In genomic region chr4:65670331-65671031, GRCh38 we compare ENCODE assay signal across 8 cellular contexts. TPM values are rescaled to one million over a fixed set of nuclear protein-coding genes. Genes with fewer than 3 reads are reported as not detected.
DNase-seq lines count a peak whose midpoint lies in the region; ATAC-seq and TF ChIP-seq lines count a peak whose summit lies in the region.

EPHA5 (minus strand) TSS chr4:65670489; CDS start chr4:65669742, 747 bp downstream.

- no peaks in the 10 kb centered on the region for H3K9me2 ChIP-seq in GM23338 (ENCODE audit: insufficient read depth)

- intact Hi-C loops in A673 (cut with micrococcal nuclease; ENCODE audit: unreplicated experiment): no loop called here

- peaks cover 5% of the 10 kb centered on the region; the same call in 1 of the 2 replicates for H4K20me1 ChIP-seq in GM23338 (replicated peaks; ENCODE audit: insufficient read depth)

- H3F3A ChIP-seq in GM23338 (replicated peaks; ENCODE audit: low read depth): peaks cover 3% of the 10 kb centered on the region; the same call in 1 of the 2 replicates

- peaks cover 62% of the 10 kb centered on the region for H3K27me3 Mint-ChIP-seq in GM23338 (ENCODE audit: insufficient read depth, low read depth, poor library complexity)

- H3K36me3 ChIP-seq in A673 (ENCODE audit: insufficient read depth, low read length, poor library complexity, severe bottlenecking) (no peaks in the 10 kb centered on the region), GM23338 (ENCODE audit: insufficient read depth) (no peaks in the 10 kb centered on the region), brain microvascular endothelial cell (replicated peaks) (no peaks in the 10 kb centered on the region)

- peak within 1 kb of the TSS; percentile 91 for H3K4me2 ChIP-seq in GM23338

- no peaks in the 10 kb centered on the region; the same call in 2 of the 3 replicates for H3K36me3 Mint-ChIP-seq in GM23338 (ENCODE audit: low read depth)

- H3K4me1 ChIP-seq in A673 (ENCODE audit: insufficient read depth, low read length, poor library complexity, severe bottlenecking): peaks cover 23% of the 10 kb centered on the region
- H3K4me1 ChIP-seq in GM23338 (ENCODE audit: insufficient read depth): peaks cover 37% of the 10 kb centered on the region

- no peaks in the 10 kb centered on the region for H3K9me3 ChIP-seq in A673 (ENCODE audit: low read depth, low read length, poor library complexity, severe bottlenecking)

- peak within 1 kb of the TSS; percentile 82 for H3K27ac ChIP-seq in A673 (ENCODE audit: low read depth, low read length, poor library complexity, severe bottlenecking)
- H3K27ac ChIP-seq in GM23338 (ENCODE audit: low read depth): no peak within 1 kb of the TSS
- H3K27ac ChIP-seq in brain microvascular endothelial cell: peak within 1 kb of the TSS; percentile 62

- CTCF ChIA-PET in A673 (lab: Charles Lee): interaction anchor here (0.5 to 0.7 kb wide), 2 partner anchors 63 to 90 kb away, joined by 3 to 4 read pairs; no protein-coding TSS in a partner anchor

- DNase-seq in A673 (ENCODE audit: low spot score): peak; percentile 93
- peak; percentile 91 for DNase-seq in GM23338 (ENCODE audit: low spot score)
- peak; percentile 88 for DNase-seq in NCI-H460 (ENCODE audit: extremely low read depth, low read depth)
- peak; percentile 93 for DNase-seq in brain microvascular endothelial cell
- peak; percentile 70 for DNase-seq in iPS DF 19.7 (ENCODE audit: low read depth, low spot score)
- DNase-seq in retina: peak; percentile 97

- H3K9me3 Mint-ChIP-seq in GM23338: no peaks in the 10 kb centered on the region

- H3K4me3 ChIP-seq in A673 (ENCODE audit: low read depth, low read length, poor library complexity, severe bottlenecking) (peak within 1 kb of the TSS; percentile 73), GM23338 (peak within 1 kb of the TSS; percentile 65), brain microvascular endothelial cell (ENCODE audit: low read depth, low read length) (peak within 1 kb of the TSS; percentile 74)

- H3K27me3 ChIP-seq in A673 (replicated peaks; ENCODE audit: insufficient read depth, low read depth, low read length, poor library complexity): no peaks in the 10 kb centered on the region
- H3K27me3 ChIP-seq in GM23338 (ENCODE audit: insufficient read depth): peaks cover 87% of the 10 kb centered on the region
- H3K27me3 ChIP-seq in brain microvascular endothelial cell (replicated peaks): no peaks in the 10 kb centered on the region

- ATAC-seq in GM23338: peak; percentile 93
- no peak for ATAC-seq in HG03457 (IDR thresholded peaks at IDR 0.05; ENCODE audit: unreplicated experiment)
- ATAC-seq in HG03108 (IDR thresholded peaks at IDR 0.05; ENCODE audit: unreplicated experiment): no peak

- H3K4me1 Mint-ChIP-seq in GM23338: peaks cover 30% of the 10 kb centered on the region

- peak within 1 kb of the TSS; percentile 93 for H2AFZ ChIP-seq in GM23338

- in situ Hi-C loops in brain microvascular endothelial cell (cut with HindIII; ENCODE audit: low pct_ligation_motif_present, low sequenced_read_pairs): loop anchor here (25.0 kb wide), 1 partner anchor 158 kb away; no protein-coding TSS in a partner anchor

- POLR2A ChIA-PET in A673 (lab: Charles Lee; ENCODE audit: low non-redundant PET): no interaction called here

- no peaks in the 10 kb centered on the region for H3K79me2 ChIP-seq in GM23338 (replicated peaks; ENCODE audit: insufficient read depth)

- no peak for TF ChIP-seq CTCF in A673 (conservative IDR thresholded peaks at IDR 0.05; ENCODE audit: low read depth, low read length)
- TF ChIP-seq CTCF in GM23338 (conservative IDR thresholded peaks at IDR 0.05; ENCODE audit: low read depth in 2 of 2): no peak
- TF ChIP-seq CTCF in brain microvascular endothelial cell (IDR thresholded peaks at IDR 0.05; ENCODE audit: low read depth, low read length, missing control alignments): peak; percentile 33

- no TSS peak for BruUV-seq in A673 (replicated peaks; lab: Mats Ljungman, UMichigan)

- H3K27ac Mint-ChIP-seq in GM23338: no peak within 1 kb of the TSS

- peak within 1 kb of the TSS; percentile 76 for H3K4me3 Mint-ChIP-seq in GM23338

TF ChIP-seq in GM23338, 12 proteins besides CTCF, POLR2A, EP300 and RAD21:
- TF ChIP-seq EZH2phosphoT487 (IDR thresholded peaks at IDR 0.05; ENCODE audit: unreplicated experiment) (no peak), ETS1 (IDR thresholded peaks at IDR 0.05) (no peak), CREB1 (CRISPR knock-in tag; IDR thresholded peaks at IDR 0.05; ENCODE audit: low read depth) (no peak; the same call in 1 of the 2 replicates), POLR2AphosphoS5 (IDR thresholded peaks at IDR 0.05; ENCODE audit: low read depth) (no peak), ZNF462 (CRISPR knock-in tag; IDR thresholded peaks at IDR 0.05) (no peak), EZH2 (IDR thresholded peaks at IDR 0.05; ENCODE audit: low read depth, unreplicated experiment) (no peak), JUNB (IDR thresholded peaks at IDR 0.05; ENCODE audit: unreplicated experiment) (no peak), ZNF331 (CRISPR knock-in tag; IDR thresholded peaks at IDR 0.05; ENCODE audit: low read depth) (no peak), NANOG (IDR thresholded peaks at IDR 0.05; ENCODE audit: borderline replicate concordance) (no peak)

RNA-seq across cellular contexts. Expression of gene EPHA5, which starts in this region (rescaled TPM):
- total RNA-seq in A673 (2021): 5.0 and 6.0 TPM in 2 replicates
- 0.12 and 0.24 TPM in 2 replicates for total RNA-seq in GM23338 (2014; rRNA removed; shearing (Covaris generic))
- polyA plus RNA-seq in GM23338 (2016; fragmentation: Nextera tagmentation; extraction: Ambion mirVana): 0.05 and 0.07 TPM in 2 replicates
- total RNA-seq in NCI-H460 (2014; rRNA removed; shearing (Covaris generic)): 21.5 and 21.7 TPM in 2 replicates
- polyA plus RNA-seq in NCI-H460 (2014; cell fraction: nucleus; rRNA removed): 12.8 and 17.1 TPM in 2 replicates

Comparison
In these comparisons a context has a peak if more than half of its experiments do, and no peak if none do; other contexts are left out.
1. Peak in DNase-seq, ATAC-seq, H3K4me3 ChIP-seq and H3K4me2 ChIP-seq in GM23338; RNA of the gene not detected or under 1 TPM.